In genomic region chr7:33986951-33987948, GRCh38 we compare ENCODE assay signal across 9 cellular contexts.
DNase-seq lines count a peak whose midpoint lies in the region; ATAC-seq and TF ChIP-seq lines count a peak whose summit lies in the region.
"Had no signal": no experiment of that assay in that cellular context is flagged by ENCODE, and none has a peak within 500 bp of the region (broad histone marks: within the 10 kb centered on the region; RNA-seq: fewer than 3 reads in every experiment).

No MANE protein-coding gene starts in this region.

- peaks cover 53% of the 10 kb centered on the region for H3K4me1 Mint-ChIP-seq in HFFc6 (ENCODE audit: low read depth)
- no peaks in the 10 kb centered on the region for H3K4me1 Mint-ChIP-seq in activated CD4-positive, alpha-beta memory T cell treated with anti-CD3 and anti-CD28 coated beads, Interleukin-2, amount 10 ng/mL, durations not matched to agents 7 days and 5 days

- POLR2A ChIA-PET in activated CD4-positive, alpha-beta memory T cell treated with anti-CD3 and anti-CD28 coated beads, Interleukin-2, amount 10 ng/mL, durations not matched to agents 7 days and 5 days (lab: Charles Lee), result no interaction called here

- TF ChIP-seq CTCF in HFFc6 (IDR thresholded peaks at IDR 0.05), result no peak

- no peak overlapping the region for H3K4me3 ChIP-seq in subcutaneous abdominal adipose tissue (ENCODE audit: low read depth in 1 of 5, low read length in 5 of 5)
- H3K4me3 ChIP-seq: tibial artery had no signal

- no peaks in the 10 kb centered on the region for H3K27me3 ChIP-seq in subcutaneous abdominal adipose tissue (ENCODE audit: control insufficient read depth in 5 of 5, insufficient read depth in 4 of 5, low read length in 5 of 5)
- H3K27me3 ChIP-seq: tibial artery had no signal

- peaks cover 0 to 6% (median under 1%) of the 10 kb centered on the region in 5 donors for H3K4me1 ChIP-seq in subcutaneous abdominal adipose tissue (ENCODE audit: control insufficient read depth in 5 of 5, insufficient read depth in 5 of 5, low read length in 5 of 5)
- H3K4me1 ChIP-seq: tibial artery had no signal

- peak overlapping the region; percentile 21 for H3K27ac ChIP-seq in subcutaneous abdominal adipose tissue (ENCODE audit: low read depth, low read length)

- peaks cover 10% of the 10 kb centered on the region; the same call in 1 of the 2 replicates for H3K36me3 Mint-ChIP-seq in HFFc6 (ENCODE audit: low read depth)
- H3K36me3 Mint-ChIP-seq in activated CD4-positive, alpha-beta memory T cell treated with anti-CD3 and anti-CD28 coated beads, Interleukin-2, amount 10 ng/mL, durations not matched to agents 7 days and 5 days (ENCODE audit: low read depth), result no peaks in the 10 kb centered on the region

- DNase-seq in HFFc6, result peak; percentile 97
- DNase-seq in SW 1271 (lab: John Stamatoyannopoulos, UW), result peak; percentile 97 to 99
- peak; percentile 65 for DNase-seq in glomerular endothelial cell (ENCODE audit: extremely low read depth, low read depth, low spot score)
- no peak for DNase-seq in activated CD4-positive, alpha-beta memory T cell treated with anti-CD3 and anti-CD28 coated beads, Interleukin-2, amount 10 ng/mL, durations not matched to agents 7 days and 5 days
- DNase-seq: activated naive CD4-positive, alpha-beta T cell treated with anti-CD3 and anti-CD28 coated beads, Interleukin-2, amount 50 U/mL, for 16 hours had no signal

- ATAC-seq in GM21360 (IDR thresholded peaks at IDR 0.05; ENCODE audit: unreplicated experiment) (no peak), GM21390 (IDR thresholded peaks at IDR 0.05; ENCODE audit: unreplicated experiment) (no peak)

- CTCF ChIA-PET in activated CD4-positive, alpha-beta memory T cell treated with anti-CD3 and anti-CD28 coated beads, Interleukin-2, amount 10 ng/mL, durations not matched to agents 7 days and 5 days (lab: Charles Lee), result no interaction called here

- H3K9ac ChIP-seq in subcutaneous abdominal adipose tissue (ENCODE audit: low read length in 5 of 5), result no peak overlapping the region

- peak overlapping the region; percentile 98 for H3K27ac Mint-ChIP-seq in HFFc6
- no peak overlapping the region for H3K27ac Mint-ChIP-seq in activated CD4-positive, alpha-beta memory T cell treated with anti-CD3 and anti-CD28 coated beads, Interleukin-2, amount 10 ng/mL, durations not matched to agents 7 days and 5 days

- no peaks in the 10 kb centered on the region for H3K9me3 Mint-ChIP-seq in HFFc6
- H3K9me3 Mint-ChIP-seq in activated CD4-positive, alpha-beta memory T cell treated with anti-CD3 and anti-CD28 coated beads, Interleukin-2, amount 10 ng/mL, durations not matched to agents 7 days and 5 days, result no peaks in the 10 kb centered on the region

- peak overlapping the region; percentile 84 for H3K4me3 Mint-ChIP-seq in HFFc6
- no peak overlapping the region for H3K4me3 Mint-ChIP-seq in activated CD4-positive, alpha-beta memory T cell treated with anti-CD3 and anti-CD28 coated beads, Interleukin-2, amount 10 ng/mL, durations not matched to agents 7 days and 5 days

- H3K27me3 Mint-ChIP-seq in HFFc6 (ENCODE audit: insufficient read depth), result no peaks in the 10 kb centered on the region
- H3K27me3 Mint-ChIP-seq in activated CD4-positive, alpha-beta memory T cell treated with anti-CD3 and anti-CD28 coated beads, Interleukin-2, amount 10 ng/mL, durations not matched to agents 7 days and 5 days, result no peaks in the 10 kb centered on the region

- H3K36me3 ChIP-seq in subcutaneous abdominal adipose tissue (ENCODE audit: control insufficient read depth in 5 of 5, insufficient read depth in 5 of 5, low read length in 5 of 5), result no peaks in the 10 kb centered on the region
- H3K36me3 ChIP-seq: tibial artery had no signal

- no peaks in the 10 kb centered on the region for H3K9me3 ChIP-seq in subcutaneous abdominal adipose tissue (ENCODE audit: control insufficient read depth in 5 of 5, low read length in 5 of 5)
- H3K9me3 ChIP-seq: tibial artery had no signal
